Comparison of ENCODE assay signal across 18 cellular contexts in genomic region chr12:100860611-100861010, GRCh38.
DNase-seq lines count a peak whose midpoint lies in the region; TF ChIP-seq lines count a peak whose summit lies in the region.
"Had no signal": no experiment of that assay in that cellular context is flagged by ENCODE, and none has a peak within 500 bp of the region (broad histone marks: within the 10 kb centered on the region; RNA-seq: fewer than 3 reads in every experiment).

No MANE protein-coding gene starts in this region.

- H3K14ac ChIP-seq in trophoblast cell (ENCODE audit: low read length): no peak overlapping the region

- H2BK5ac ChIP-seq in trophoblast cell (ENCODE audit: low read depth, low read length, poor library complexity): no peak overlapping the region

- no peak overlapping the region for H3K4me2 ChIP-seq in trophoblast cell (ENCODE audit: low read length)

- no peak overlapping the region for H2BK12ac ChIP-seq in trophoblast cell (ENCODE audit: low read length)

- no peak overlapping the region for H3K4ac ChIP-seq in trophoblast cell (ENCODE audit: low read depth, low read length)

- DNase-seq in DMS79 treated with DMSO at 0.1 percent for 48 hours (lab: John Stamatoyannopoulos, UW): peak; percentile 78
- DNase-seq in NCI-H69 (lab: John Stamatoyannopoulos, UW): peak; percentile 58
- peak; percentile 54 for DNase-seq in astrocyte of the spinal cord (ENCODE audit: low read depth, low spot score)
- peak; percentile 56 to 68 for DNase-seq in trophoblast cell
- no peak for DNase-seq in prostate gland (ENCODE audit: low spot score)
- DNase-seq in epidermal melanocyte (ENCODE audit: insufficient read length, low spot score): no peak
- DNase-seq in NCI-H524 treated with DMSO at 0.1 percent for 48 hours (lab: John Stamatoyannopoulos, UW): no peak
- DNase-seq: COR-L47, DMS153, H7, IMR-90, Karpas-422, MM.1S, NCI-H1092 treated with DMSO at 0.1 percent for 48 hours, NCI-H1694, NCI-H2171 treated with DMSO at 0.1 percent for 48 hours, NCI-H510A, SHP77 treated with DMSO at 0.1 percent for 48 hours had no signal

- WGBS in trophoblast cell (ENCODE audit: extremely low coverage, insufficient coverage, insufficient read length): no CpG with 5 or more reads among the region's 8 CpGs
- 80% methylated on average over 8 of the region's 8 CpGs for WGBS in prostate gland

- H3K4me1 ChIP-seq in trophoblast cell (ENCODE audit: control insufficient read depth in 1 of 2, insufficient read depth in 2 of 2, low read length in 2 of 2): no peaks in the 10 kb centered on the region
- no peaks in the 10 kb centered on the region for H3K4me1 ChIP-seq in prostate gland (replicated peaks)

- H2AFZ ChIP-seq in trophoblast cell (ENCODE audit: insufficient read depth, low read length, poor library complexity): no peak overlapping the region

- no peak overlapping the region for H4K91ac ChIP-seq in trophoblast cell (ENCODE audit: low read depth, low read length)

- no peaks in the 10 kb centered on the region for H3K79me2 ChIP-seq in trophoblast cell (ENCODE audit: control insufficient read depth, insufficient read depth, low read length, poor library complexity)

- no peak for TF ChIP-seq POLR2A in prostate gland (IDR thresholded peaks at IDR 0.05)

- H2BK120ac ChIP-seq in trophoblast cell (ENCODE audit: insufficient read depth, low read length, poor library complexity): no peak overlapping the region

- TF ChIP-seq CTCF in astrocyte of the spinal cord (IDR thresholded peaks at IDR 0.05; ENCODE audit: low read depth, low read length): no peak
- no peak for TF ChIP-seq CTCF in prostate gland (IDR thresholded peaks at IDR 0.05)

- H3K23ac ChIP-seq in trophoblast cell (ENCODE audit: low read length): no peak overlapping the region

- H3K79me1 ChIP-seq in trophoblast cell (ENCODE audit: low read length): no peaks in the 10 kb centered on the region

- H3K36me3 ChIP-seq in trophoblast cell (ENCODE audit: control insufficient read depth in 1 of 2, insufficient read depth in 2 of 2, low read length in 2 of 2): no peaks in the 10 kb centered on the region
- H3K36me3 ChIP-seq in prostate gland: no peaks in the 10 kb centered on the region

- H4K8ac ChIP-seq in trophoblast cell (ENCODE audit: low read depth, low read length): no peak overlapping the region

- no peak overlapping the region for H2AK5ac ChIP-seq in trophoblast cell (ENCODE audit: low read length)

- in situ Hi-C loops in astrocyte of the spinal cord (cut with HindIII; ENCODE audit: low sequenced_read_pairs): no loop called here

- H3K18ac ChIP-seq in trophoblast cell (ENCODE audit: low read length): no peak overlapping the region

- H3K9ac ChIP-seq in trophoblast cell (ENCODE audit: low read length): no peak overlapping the region

- no peak overlapping the region for H4K12ac ChIP-seq in trophoblast cell (ENCODE audit: low read depth, low read length)

- no peak overlapping the region for H3K4me3 ChIP-seq in astrocyte of the spinal cord (ENCODE audit: low read depth, low read length)
- no peak overlapping the region for H3K4me3 ChIP-seq in trophoblast cell (ENCODE audit: low read depth, low read length)
- H3K4me3 ChIP-seq in prostate gland: no peak overlapping the region

- H3K27me3 ChIP-seq in trophoblast cell (ENCODE audit: insufficient read depth, low read length) (no peaks in the 10 kb centered on the region), prostate gland (replicated peaks; ENCODE audit: insufficient read depth) (no peaks in the 10 kb centered on the region)

- H3K27ac ChIP-seq in trophoblast cell (ENCODE audit: low read depth, low read length): no peak overlapping the region
- no peak overlapping the region for H3K27ac ChIP-seq in prostate gland

- H3K9me3 ChIP-seq in trophoblast cell (ENCODE audit: insufficient read depth, low read depth, low read length) (no peaks in the 10 kb centered on the region), prostate gland (no peaks in the 10 kb centered on the region)

- intact Hi-C loops in prostate gland (cut with DNase I): no loop called here

Comparison
In these comparisons a context has a peak if more than half of its experiments do, and no peak if none do; other contexts are left out.
1. DNase-seq: peak in DMS79 treated with DMSO at 0.1 percent for 48 hours (single experiment), NCI-H69 (single experiment), astrocyte of the spinal cord (single experiment) and trophoblast cell (2 of 2); none in prostate gland (single experiment), epidermal melanocyte (single experiment) and NCI-H524 treated with DMSO at 0.1 percent for 48 hours (single experiment).